Comparison of ENCODE assay signal across 9 cellular contexts in the genomic region with DNA sequence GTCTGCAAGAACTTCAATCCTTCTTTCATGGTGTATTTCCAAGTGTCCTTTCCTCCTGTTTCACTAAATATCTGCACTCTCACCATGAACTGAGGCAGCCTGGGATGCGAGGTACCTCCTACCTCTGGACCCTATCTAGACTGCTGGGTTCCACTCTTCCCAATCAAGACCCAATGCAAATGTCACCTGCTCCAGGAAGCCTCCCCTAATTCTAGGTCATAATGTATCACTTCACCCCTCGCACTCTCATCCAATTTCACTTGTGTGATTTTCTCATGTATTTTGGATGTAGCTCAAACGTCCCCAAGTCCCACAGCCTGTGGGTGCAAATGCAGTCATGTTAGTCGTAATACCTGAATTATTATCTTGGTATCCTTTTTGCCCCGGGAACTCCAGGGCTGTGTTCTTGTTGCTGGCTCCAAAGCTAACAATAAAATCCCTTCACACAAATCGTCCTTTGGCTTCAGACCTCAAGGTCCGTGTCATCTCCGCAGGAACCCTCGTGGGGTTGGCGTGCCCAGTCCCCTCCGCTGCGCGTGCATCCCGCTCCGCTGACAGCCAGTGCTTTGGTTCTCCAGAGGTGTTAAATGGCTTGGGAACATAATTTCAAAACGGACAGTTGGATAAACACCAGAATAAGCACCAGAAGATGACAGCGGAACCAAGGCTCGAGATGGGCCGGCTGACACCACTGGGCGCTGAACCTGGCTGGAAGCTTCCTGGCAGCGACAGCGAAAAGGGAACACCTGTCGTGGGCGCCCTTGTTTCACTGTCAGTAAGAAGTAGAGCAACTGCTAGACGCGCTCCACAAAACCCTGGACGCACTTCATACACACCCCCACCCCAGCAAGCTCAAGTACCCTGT. TPM values are rescaled to one million over a fixed set of nuclear protein-coding genes. Genes with fewer than 3 reads are reported as not detected.
DNase-seq lines count a peak whose midpoint lies in the region; ATAC-seq lines count a peak whose summit lies in the region.
"Had no signal": no experiment of that assay in that cellular context is flagged by ENCODE, and none has a peak within 500 bp of the region (broad histone marks: within the 10 kb centered on the region; RNA-seq: fewer than 3 reads in every experiment).

No MANE protein-coding gene starts in this region.

- DNase-seq in DMS 273 (lab: John Stamatoyannopoulos, UW; ENCODE audit: unreplicated experiment) (peak; percentile 16), DMS 273 treated with DMSO at 0.1 percent for 48 hours (lab: John Stamatoyannopoulos, UW) (no peak), DMS79 treated with DMSO at 0.1 percent for 48 hours (lab: John Stamatoyannopoulos, UW) (no peak)
- DNase-seq in activated T-cell treated with anti-CD3 and anti-CD28 coated beads, Interleukin-2, amount 50 U/mL, for 4 hours: no peak

- peaks cover 18% of the 10 kb centered on the region for H3K4me1 ChIP-seq in iPS-18a (ENCODE audit: control insufficient read depth, low read depth, low read length)

- H3K4me1 Mint-ChIP-seq in activated T-cell treated with anti-CD3 and anti-CD28 coated beads, Interleukin-2, amount 50 U/mL, for 4 hours (ENCODE audit: low read depth): peaks cover 66% of the 10 kb centered on the region
- H3K4me1 Mint-ChIP-seq in stimulated activated memory B cell treated with anti-CD40 and anti-IgM and Interleukin-4, amounts not matched to agents 10 μg/mL and 1 μg/mL and 100 μg/mL, for 72 hours: peaks cover 73% of the 10 kb centered on the region

- H3K27ac ChIP-seq in iPS-18a (ENCODE audit: low read length): no peak overlapping the region

- no peaks in the 10 kb centered on the region for H3K27me3 Mint-ChIP-seq in activated T-cell treated with anti-CD3 and anti-CD28 coated beads, Interleukin-2, amount 50 U/mL, for 4 hours (ENCODE audit: low read depth)
- no peaks in the 10 kb centered on the region for H3K27me3 Mint-ChIP-seq in stimulated activated memory B cell treated with anti-CD40 and anti-IgM and Interleukin-4, amounts not matched to agents 10 μg/mL and 1 μg/mL and 100 μg/mL, for 72 hours

- H3K9me3 ChIP-seq in iPS-18a (ENCODE audit: control insufficient read depth, low read depth, low read length): no peaks in the 10 kb centered on the region
- H3K9me3 ChIP-seq: adrenal gland had no signal

- H3K9ac ChIP-seq in iPS-18a (ENCODE audit: low read length): no peak overlapping the region

- peak overlapping the region; percentile 96 for H3K27ac Mint-ChIP-seq in stimulated activated memory B cell treated with anti-CD40 and anti-IgM and Interleukin-4, amounts not matched to agents 10 μg/mL and 1 μg/mL and 100 μg/mL, for 72 hours

- no peaks in the 10 kb centered on the region for H3K9me3 Mint-ChIP-seq in activated T-cell treated with anti-CD3 and anti-CD28 coated beads, Interleukin-2, amount 50 U/mL, for 4 hours
- peaks cover 4% of the 10 kb centered on the region for H3K9me3 Mint-ChIP-seq in stimulated activated memory B cell treated with anti-CD40 and anti-IgM and Interleukin-4, amounts not matched to agents 10 μg/mL and 1 μg/mL and 100 μg/mL, for 72 hours

- peak overlapping the region; percentile 70 for H3K4me3 Mint-ChIP-seq in activated T-cell treated with anti-CD3 and anti-CD28 coated beads, Interleukin-2, amount 50 U/mL, for 4 hours
- peak overlapping the region; percentile 68 for H3K4me3 Mint-ChIP-seq in stimulated activated memory B cell treated with anti-CD40 and anti-IgM and Interleukin-4, amounts not matched to agents 10 μg/mL and 1 μg/mL and 100 μg/mL, for 72 hours

- H3K36me3 Mint-ChIP-seq in activated T-cell treated with anti-CD3 and anti-CD28 coated beads, Interleukin-2, amount 50 U/mL, for 4 hours (ENCODE audit: insufficient read depth): no peaks in the 10 kb centered on the region
- H3K36me3 Mint-ChIP-seq in stimulated activated memory B cell treated with anti-CD40 and anti-IgM and Interleukin-4, amounts not matched to agents 10 μg/mL and 1 μg/mL and 100 μg/mL, for 72 hours: no peaks in the 10 kb centered on the region

- ATAC-seq in activated T-cell treated with anti-CD3 and anti-CD28 coated beads, Interleukin-2, amount 50 U/mL, for 4 hours: no peak
- no peak for ATAC-seq in stimulated activated memory B cell treated with anti-CD40 and anti-IgM and Interleukin-4, amounts not matched to agents 10 μg/mL and 1 μg/mL and 100 μg/mL, for 72 hours
- ATAC-seq in GM21825 (IDR thresholded peaks at IDR 0.05; ENCODE audit: unreplicated experiment) (no peak), GM18498 (IDR thresholded peaks at IDR 0.05; ENCODE audit: unreplicated experiment) (no peak)

- H3K4me3 ChIP-seq in iPS-18a (ENCODE audit: low read length): peak overlapping the region; percentile 42

- no peaks in the 10 kb centered on the region for H3K36me3 ChIP-seq in iPS-18a (ENCODE audit: control insufficient read depth, low read depth, low read length)
- H3K36me3 ChIP-seq: adrenal gland had no signal

- peaks cover 12% of the 10 kb centered on the region for H3K27me3 ChIP-seq in iPS-18a (ENCODE audit: control insufficient read depth, insufficient read depth, low read length)
- H3K27me3 ChIP-seq: adrenal gland had no signal

RNA-seq across cellular contexts. Expression of gene BACH1, which starts 1.0 kb away (rescaled TPM):
- total RNA-seq in activated T-cell treated with anti-CD3 and anti-CD28 coated beads, Interleukin-2, amount 50 U/mL, for 4 hours: 10 to 100 TPM; 20.8 to 31.0 (median 23.8) TPM
